In genomic region chr5:150158170-150158949, GRCh38 we compare ENCODE assay signal across 16 cellular contexts. TPM values are rescaled to one million over a fixed set of nuclear protein-coding genes. Genes with fewer than 3 reads are reported as not detected.
A peak's percentile ranks its signal among the peaks of the same experiment; 100 is the strongest.
DNase-seq lines count a peak whose midpoint lies in the region; ATAC-seq and TF ChIP-seq lines count a peak whose summit lies in the region.
"Had no signal": no experiment of that assay in that cellular context is flagged by ENCODE, and none has a peak within 500 bp of the region (broad histone marks: within the 10 kb centered on the region; RNA-seq: fewer than 3 reads in every experiment).

No MANE protein-coding gene starts in this region.

- peak overlapping the region in 3 of 10 donors; percentile 14 to 60 (median 32) for H3K4me3 ChIP-seq in heart right ventricle
- H3K4me3 ChIP-seq in esophagus muscularis mucosa = no peak overlapping the region
- no peak overlapping the region for H3K4me3 ChIP-seq in upper lobe of right lung

- intact Hi-C loops in heart right ventricle (cut with DNase I) = no loop called here
- intact Hi-C loops in left cardiac atrium (cut with DNase I) = no loop called here
- intact Hi-C loops in esophagus muscularis mucosa (cut with DNase I) = no loop called here
- intact Hi-C loops in upper lobe of right lung (cut with DNase I) = no loop called here

- TF ChIP-seq POLR2A in esophagus muscularis mucosa (IDR thresholded peaks at IDR 0.05; ENCODE audit: low read depth) = no peak

- no peaks in the 10 kb centered on the region for H3K27me3 Mint-ChIP-seq in nephron (ENCODE audit: low read depth)

- 44 to 50% methylated on average over 12 of the region's 12 CpGs for WGBS in heart right ventricle, 2 donors
- 51% methylated on average over 10 of the region's 12 CpGs for WGBS in esophagus muscularis mucosa

- H3K4me1 Mint-ChIP-seq in nephron = peaks cover 68% of the 10 kb centered on the region

- H3K9me3 ChIP-seq in heart right ventricle (no peaks in the 10 kb centered on the region), esophagus muscularis mucosa (no peaks in the 10 kb centered on the region), upper lobe of right lung (no peaks in the 10 kb centered on the region)

- peak in 3 of 8 donors; percentile 7 to 27 (median 17) for ATAC-seq in heart right ventricle
- no peak for ATAC-seq in left cardiac atrium
- no peak for ATAC-seq in upper lobe of right lung
- ATAC-seq in GM21515 (IDR thresholded peaks at IDR 0.05; ENCODE audit: unreplicated experiment) = no peak
- ATAC-seq: activated T-cell treated with anti-CD3 and anti-CD28 coated beads, Interleukin-2, amount 50 U/mL, for 4 hours had no signal

- H3K27ac ChIP-seq in heart right ventricle = peak overlapping the region; percentile 22 to 92 (median 85)
- H3K27ac ChIP-seq in esophagus muscularis mucosa (replicated peaks in 1 of 4) = peak overlapping the region; percentile 85 to 90 (median 88)
- peak overlapping the region; percentile 68 for H3K27ac ChIP-seq in upper lobe of right lung

- H3K36me3 Mint-ChIP-seq in nephron (ENCODE audit: low read depth) = no peaks in the 10 kb centered on the region
- H3K36me3 Mint-ChIP-seq: memory B cell had no signal

- TF ChIP-seq EP300 in esophagus muscularis mucosa (IDR thresholded peaks at IDR 0.05) = no peak

- no peak for TF ChIP-seq CTCF in heart right ventricle (IDR thresholded peaks at IDR 0.05)
- no peak for TF ChIP-seq CTCF in esophagus muscularis mucosa (IDR thresholded peaks at IDR 0.05)
- TF ChIP-seq CTCF in nephron (IDR thresholded peaks at IDR 0.05; ENCODE audit: unreplicated experiment in 3 of 3) = no peak
- no peak for TF ChIP-seq CTCF in upper lobe of right lung (IDR thresholded peaks at IDR 0.05)

- H3K9me3 Mint-ChIP-seq in nephron = no peaks in the 10 kb centered on the region
- H3K9me3 Mint-ChIP-seq: activated T-cell treated with anti-CD3 and anti-CD28 coated beads, Interleukin-2, amount 50 U/mL, for 4 hours; memory B cell had no signal

- peak overlapping the region; percentile 90 to 98 (median 95) for H3K27ac Mint-ChIP-seq in nephron
- H3K27ac Mint-ChIP-seq: memory B cell had no signal

- H3K36me3 ChIP-seq in heart right ventricle (peaks cover 0 to 6% (median 0%) of the 10 kb centered on the region in 9 donors), esophagus muscularis mucosa (no peaks in the 10 kb centered on the region), upper lobe of right lung (no peaks in the 10 kb centered on the region)

- DNase-seq in heart right ventricle (peak; percentile 45 to 66), left cardiac atrium (no peak), esophagus muscularis mucosa (ENCODE audit: extremely low spot score) (no peak), upper lobe of right lung (no peak), NK-92 (lab: John Stamatoyannopoulos, UW; ENCODE audit: unreplicated experiment) (no peak), NCI-H526 treated with DMSO at 0.1 percent for 48 hours (lab: John Stamatoyannopoulos, UW) (no peak)
- DNase-seq: activated T-cell treated with anti-CD3 and anti-CD28 coated beads, Interleukin-2, amount 50 U/mL, for 4 hours; central memory CD4-positive, alpha-beta T cell; NCI-H510A treated with DMSO at 0.1 percent for 48 hours; SHP77; stimulated activated CD4-positive, alpha-beta T cell treated with anti-CD3 and anti-CD28 coated beads, Interleukin-12 subunit alpha, Interleukin-12 subunit beta, amount 100 ng/mL, for 4 hours had no signal

- H3K4me1 ChIP-seq in heart right ventricle = peaks cover 7 to 80% (median 56%) of the 10 kb centered on the region in 9 donors
- H3K4me1 ChIP-seq in esophagus muscularis mucosa = peaks cover 31 to 80% (median 70%) of the 10 kb centered on the region in 4 donors
- H3K4me1 ChIP-seq in upper lobe of right lung = no peaks in the 10 kb centered on the region

- H3K4me3 Mint-ChIP-seq in nephron = peak overlapping the region in 2 of 3 experiments; percentile 21 to 40
- H3K4me3 Mint-ChIP-seq: activated T-cell treated with anti-CD3 and anti-CD28 coated beads, Interleukin-2, amount 50 U/mL, for 4 hours; memory B cell had no signal

- H3K27me3 ChIP-seq in heart right ventricle (peaks cover 0 to 12% (median 0%) of the 10 kb centered on the region in 7 donors), esophagus muscularis mucosa (no peaks in the 10 kb centered on the region), upper lobe of right lung (peaks cover 6% of the 10 kb centered on the region)

RNA-seq across cellular contexts. Expression of gene PDGFRB, which starts 2.7 kb away (rescaled TPM):
- 100 to 1,000 TPM in 1 of 10 donors, 10 to 100 TPM in 9; 15.5 to 101 (median 35.9) TPM for total RNA-seq in heart right ventricle
- polyA plus RNA-seq in heart right ventricle = 10 to 100 TPM; 49.1 to 54.3 TPM
- total RNA-seq in left cardiac atrium = 10 to 100 TPM; 62.9 to 68.3 TPM
- total RNA-seq in esophagus muscularis mucosa = 100 to 1,000 TPM in 2 of 4 donors, 10 to 100 TPM in 2; 83.1 to 219 (median 141) TPM
- 120 TPM for total RNA-seq in upper lobe of right lung

RNA-seq across cellular contexts. Expression of gene CDX1, which starts 8.2 kb away (rescaled TPM):
- total RNA-seq in heart right ventricle = under 1 TPM in 1 of 10 donors, not detected in 9; 0.32 TPM
- under 1 TPM in 1 of 2 donors, not detected in 1; 0.13 TPM for polyA plus RNA-seq in heart right ventricle
- total RNA-seq in left cardiac atrium = not detected
- total RNA-seq in esophagus muscularis mucosa = under 1 TPM in 1 of 4 donors, not detected in 3; 0.23 TPM
- total RNA-seq in upper lobe of right lung = not detected
- total RNA-seq: A172, glomerular endothelial cell had no signal

RNA-seq across cellular contexts. Expression of gene SLC6A7, which starts 31.5 kb away (rescaled TPM):
- not detected for total RNA-seq in heart right ventricle
- not detected for polyA plus RNA-seq in heart right ventricle
- total RNA-seq in left cardiac atrium = not detected
- not detected for total RNA-seq in esophagus muscularis mucosa
- total RNA-seq in upper lobe of right lung = not detected
- total RNA-seq: A172; activated T-cell treated with anti-CD3 and anti-CD28 coated beads, Interleukin-2, amount 50 U/mL, for 4 hours; glomerular endothelial cell had no signal

Comparison
In these comparisons a context has a peak if more than half of its experiments do, and no peak if none do; other contexts are left out.
1. DNase-seq: peak in heart right ventricle (2 of 2); none in left cardiac atrium (single experiment), esophagus muscularis mucosa (single experiment), upper lobe of right lung (single experiment), NK-92 (single experiment) and NCI-H526 treated with DMSO at 0.1 percent for 48 hours (single experiment).
2. Peak in every context shown above with its lines, with median percentiles within 50 percentile points of each other: H3K27ac ChIP-seq.